ENCODE assay signal across 17 cellular contexts in genomic region chr9:126561582-126561981, GRCh38. TPM values are rescaled to one million over a fixed set of nuclear protein-coding genes. Genes with fewer than 3 reads are reported as not detected.
"Had no signal": no experiment of that assay in that cellular context is flagged by ENCODE, and none has a peak within 500 bp of the region (broad histone marks: within the 10 kb centered on the region; RNA-seq: fewer than 3 reads in every experiment).

No MANE protein-coding gene starts in this region.

- ATAC-seq: lower lobe of right lung; sciatic nerve; stimulated activated naive CD8-positive, alpha-beta T cell treated with anti-CD3 and anti-CD28 coated beads, Interleukin-15, Interleukin-2, amounts not matched to agents 100 U/mL and 50 U/mL, for 24 hours had no signal

- H3K36me3 Mint-ChIP-seq: activated naive CD4-positive, alpha-beta T cell treated with anti-CD3 and anti-CD28 coated beads, Interleukin-2, amount 50 U/mL, for 24 hours; naive B cell; type B pancreatic cell had no signal

- H3K27ac Mint-ChIP-seq: activated naive CD4-positive, alpha-beta T cell treated with anti-CD3 and anti-CD28 coated beads, Interleukin-2, amount 50 U/mL, for 24 hours; naive B cell; type B pancreatic cell had no signal

- H3K9me3 ChIP-seq: esophagus muscularis mucosa, lower lobe of right lung, prostate gland, suprapubic skin had no signal

- H3K4me3 ChIP-seq: esophagus muscularis mucosa, lower lobe of right lung, prostate gland, suprapubic skin had no signal

- H3K36me3 ChIP-seq: brain microvascular endothelial cell, esophagus muscularis mucosa, lower lobe of right lung, prostate gland, suprapubic skin had no signal

- H3K4me3 Mint-ChIP-seq: activated naive CD4-positive, alpha-beta T cell treated with anti-CD3 and anti-CD28 coated beads, Interleukin-2, amount 50 U/mL, for 24 hours; naive B cell; type B pancreatic cell had no signal

- H3K4me1 ChIP-seq: esophagus muscularis mucosa, lower lobe of right lung, prostate gland, suprapubic skin had no signal

- H3K27ac ChIP-seq: brain microvascular endothelial cell, esophagus muscularis mucosa, lower lobe of right lung, prostate gland, suprapubic skin had no signal

- DNase-seq: activated CD4-positive, CD25-positive, alpha-beta regulatory T cell; activated effector memory CD4-positive, alpha-beta T cell treated with Interleukin-2 at 50 U/mL for 16 hours; activated T-cell treated with anti-CD3 and anti-CD28 coated beads, Interleukin-2, amount 50 U/mL, for 1 hour; amygdala; brain microvascular endothelial cell; lower lobe of right lung; naive B cell; stimulated activated CD4-positive, alpha-beta T cell treated with anti-CD3 and anti-CD28 coated beads, Interleukin-12 subunit alpha, Interleukin-12 subunit beta, amount 100 ng/mL, for 4 hours; stimulated activated naive CD8-positive, alpha-beta T cell treated with anti-CD3 and anti-CD28 coated beads, Interleukin-15, Interleukin-2, amounts not matched to agents 100 U/mL and 50 U/mL, for 24 hours; T-helper 2 cell had no signal

- H3K9me3 Mint-ChIP-seq: activated naive CD4-positive, alpha-beta T cell treated with anti-CD3 and anti-CD28 coated beads, Interleukin-2, amount 50 U/mL, for 24 hours; naive B cell; type B pancreatic cell had no signal

- H3K4me1 Mint-ChIP-seq: activated naive CD4-positive, alpha-beta T cell treated with anti-CD3 and anti-CD28 coated beads, Interleukin-2, amount 50 U/mL, for 24 hours had no signal

RNA-seq across cellular contexts. Expression of gene LMX1B, which starts 52.1 kb away (rescaled TPM):
- total RNA-seq: fibroblast of villous mesenchyme had no signal
